ENCODE assay signal across 20 cellular contexts in genomic region chr1:205137901-205138300, GRCh38. TPM values are rescaled to one million over a fixed set of nuclear protein-coding genes. Genes with fewer than 3 reads are reported as not detected.
DNase-seq lines count a peak whose midpoint lies in the region; ATAC-seq and TF ChIP-seq lines count a peak whose summit lies in the region.
"Had no signal": no experiment of that assay in that cellular context is flagged by ENCODE, and none has a peak within 500 bp of the region (broad histone marks: within the 10 kb centered on the region; RNA-seq: fewer than 3 reads in every experiment).

No MANE protein-coding gene starts in this region.

- no peak for ATAC-seq in activated naive CD8-positive, alpha-beta T cell treated with anti-CD3 and anti-CD28 coated beads, Interleukin-2, amount 50 U/mL, for 24 hours
- ATAC-seq in WTC11, result peak; percentile 73
- no peak for ATAC-seq in stimulated activated memory B cell treated with anti-CD40 and anti-IgM and Interleukin-4, amounts not matched to agents 10 μg/mL and 1 μg/mL and 100 μg/mL, for 72 hours
- ATAC-seq: CD8-positive, alpha-beta T cell; HCT116; Panc1; Right ventricle myocardium inferior had no signal

- H3K4me3 Mint-ChIP-seq in activated naive CD8-positive, alpha-beta T cell treated with anti-CD3 and anti-CD28 coated beads, Interleukin-2, amount 50 U/mL, for 24 hours, result no peak overlapping the region
- H3K4me3 Mint-ChIP-seq in activated naive CD8-positive, alpha-beta T cell treated with anti-CD3 and anti-CD28 coated beads for 36 hours, result no peak overlapping the region
- H3K4me3 Mint-ChIP-seq in WTC11, result no peak overlapping the region
- no peak overlapping the region for H3K4me3 Mint-ChIP-seq in stimulated activated memory B cell treated with anti-CD40 and anti-IgM and Interleukin-4, amounts not matched to agents 10 μg/mL and 1 μg/mL and 100 μg/mL, for 72 hours
- H3K4me3 Mint-ChIP-seq: CD8-positive, alpha-beta T cell had no signal

- TF ChIP-seq CTCF in WTC11 (IDR thresholded peaks at IDR 0.05) (no peak), coronary artery (IDR thresholded peaks at IDR 0.05) (no peak)

- H3K27me3 Mint-ChIP-seq in activated naive CD8-positive, alpha-beta T cell treated with anti-CD3 and anti-CD28 coated beads, Interleukin-2, amount 50 U/mL, for 24 hours, result no peaks in the 10 kb centered on the region
- no peaks in the 10 kb centered on the region for H3K27me3 Mint-ChIP-seq in activated naive CD8-positive, alpha-beta T cell treated with anti-CD3 and anti-CD28 coated beads for 36 hours
- no peaks in the 10 kb centered on the region for H3K27me3 Mint-ChIP-seq in WTC11 (ENCODE audit: low read depth)
- no peaks in the 10 kb centered on the region for H3K27me3 Mint-ChIP-seq in stimulated activated memory B cell treated with anti-CD40 and anti-IgM and Interleukin-4, amounts not matched to agents 10 μg/mL and 1 μg/mL and 100 μg/mL, for 72 hours

- no peaks in the 10 kb centered on the region for H3K36me3 Mint-ChIP-seq in activated naive CD8-positive, alpha-beta T cell treated with anti-CD3 and anti-CD28 coated beads, Interleukin-2, amount 50 U/mL, for 24 hours (ENCODE audit: low read depth)
- H3K36me3 Mint-ChIP-seq in activated naive CD8-positive, alpha-beta T cell treated with anti-CD3 and anti-CD28 coated beads for 36 hours, result no peaks in the 10 kb centered on the region
- peaks cover 19% of the 10 kb centered on the region for H3K36me3 Mint-ChIP-seq in WTC11
- no peaks in the 10 kb centered on the region for H3K36me3 Mint-ChIP-seq in stimulated activated memory B cell treated with anti-CD40 and anti-IgM and Interleukin-4, amounts not matched to agents 10 μg/mL and 1 μg/mL and 100 μg/mL, for 72 hours
- H3K36me3 Mint-ChIP-seq: CD8-positive, alpha-beta T cell had no signal

- intact Hi-C loops in head of caudate nucleus (cut with DNase I), result no loop called here

- CTCF ChIA-PET in WTC11 (lab: Charles Lee), result no interaction called here

- H3K27ac Mint-ChIP-seq in activated naive CD8-positive, alpha-beta T cell treated with anti-CD3 and anti-CD28 coated beads, Interleukin-2, amount 50 U/mL, for 24 hours, result peak overlapping the region; percentile 40
- no peak overlapping the region for H3K27ac Mint-ChIP-seq in activated naive CD8-positive, alpha-beta T cell treated with anti-CD3 and anti-CD28 coated beads for 36 hours
- H3K27ac Mint-ChIP-seq in WTC11, result peak overlapping the region; percentile 93
- peak overlapping the region; percentile 53 for H3K27ac Mint-ChIP-seq in stimulated activated memory B cell treated with anti-CD40 and anti-IgM and Interleukin-4, amounts not matched to agents 10 μg/mL and 1 μg/mL and 100 μg/mL, for 72 hours
- H3K27ac Mint-ChIP-seq: CD8-positive, alpha-beta T cell had no signal

- no peak overlapping the region for H3K27ac ChIP-seq in coronary artery
- H3K27ac ChIP-seq: KMS-11, SK-N-MC had no signal

- H3K4me3 ChIP-seq in coronary artery, result no peak overlapping the region
- H3K4me3 ChIP-seq: SK-N-MC had no signal

- H3K4me1 Mint-ChIP-seq in activated naive CD8-positive, alpha-beta T cell treated with anti-CD3 and anti-CD28 coated beads, Interleukin-2, amount 50 U/mL, for 24 hours, result peaks cover 6% of the 10 kb centered on the region
- peaks cover 5% of the 10 kb centered on the region for H3K4me1 Mint-ChIP-seq in activated naive CD8-positive, alpha-beta T cell treated with anti-CD3 and anti-CD28 coated beads for 36 hours
- H3K4me1 Mint-ChIP-seq in WTC11, result peaks cover 17% of the 10 kb centered on the region
- H3K4me1 Mint-ChIP-seq in stimulated activated memory B cell treated with anti-CD40 and anti-IgM and Interleukin-4, amounts not matched to agents 10 μg/mL and 1 μg/mL and 100 μg/mL, for 72 hours, result peaks cover 29% of the 10 kb centered on the region

- no peak for DNase-seq in activated naive CD8-positive, alpha-beta T cell treated with anti-CD3 and anti-CD28 coated beads, Interleukin-2, amount 50 U/mL, for 24 hours
- no peak for DNase-seq in activated naive CD8-positive, alpha-beta T cell treated with anti-CD3 and anti-CD28 coated beads for 36 hours
- no peak for DNase-seq in WTC11 (ENCODE audit: low spot score)
- peak; percentile 44 for DNase-seq in iPS DF 4.7 (ENCODE audit: extremely low read depth, low spot score)
- no peak for DNase-seq in DMS79 (lab: John Stamatoyannopoulos, UW)
- no peak for DNase-seq in coronary artery (ENCODE audit: low spot score)
- no peak for DNase-seq in head of caudate nucleus
- DNase-seq: 8988T; CD8-positive, alpha-beta T cell; GF-D8; NCI-H1092; NCI-H1694; NCI-H510A treated with DMSO at 0.1 percent for 48 hours; NCI-H82 had no signal

- H3K9me3 Mint-ChIP-seq in activated naive CD8-positive, alpha-beta T cell treated with anti-CD3 and anti-CD28 coated beads, Interleukin-2, amount 50 U/mL, for 24 hours, result no peaks in the 10 kb centered on the region
- H3K9me3 Mint-ChIP-seq in activated naive CD8-positive, alpha-beta T cell treated with anti-CD3 and anti-CD28 coated beads for 36 hours, result no peaks in the 10 kb centered on the region
- H3K9me3 Mint-ChIP-seq in WTC11, result peaks cover 20% of the 10 kb centered on the region
- no peaks in the 10 kb centered on the region for H3K9me3 Mint-ChIP-seq in stimulated activated memory B cell treated with anti-CD40 and anti-IgM and Interleukin-4, amounts not matched to agents 10 μg/mL and 1 μg/mL and 100 μg/mL, for 72 hours
- H3K9me3 Mint-ChIP-seq: CD8-positive, alpha-beta T cell had no signal

- POLR2A ChIA-PET in WTC11 (lab: Charles Lee), result no interaction called here

TF ChIP-seq in WTC11, 78 proteins besides CTCF, POLR2A, EP300 and RAD21:
- TF ChIP-seq ZNF423 (CRISPR knock-in tag; IDR thresholded peaks at IDR 0.05) (no peak), JAZF1 (CRISPR knock-in tag; IDR thresholded peaks at IDR 0.05) (no peak), MLX (CRISPR knock-in tag; IDR thresholded peaks at IDR 0.05) (no peak), SMAD4 (CRISPR knock-in tag; IDR thresholded peaks at IDR 0.05) (no peak), ATF6 (CRISPR knock-in tag; IDR thresholded peaks at IDR 0.05) (no peak), ETV6 (CRISPR knock-in tag; IDR thresholded peaks at IDR 0.05) (0 out of 2 replicates have a peak, but pooled peaks have one; percentile 36)

RNA-seq across cellular contexts. Expression of gene RBBP5, which starts 16.1 kb away (rescaled TPM):
- 10 to 100 TPM; 22.7 to 26.9 TPM for total RNA-seq in activated naive CD8-positive, alpha-beta T cell treated with anti-CD3 and anti-CD28 coated beads for 36 hours
- 18.5 to 23.8 TPM (median 20.1 TPM) in 3 replicates for total RNA-seq in WTC11 (2021)

RNA-seq across cellular contexts. Expression of gene TMEM81, which starts 53.6 kb away (rescaled TPM):
- total RNA-seq in activated naive CD8-positive, alpha-beta T cell treated with anti-CD3 and anti-CD28 coated beads for 36 hours, result 1 to 10 TPM; 1.5 to 2.4 TPM
- total RNA-seq in WTC11 (2021), result 5.7 to 7.5 TPM (median 5.7 TPM) in 3 replicates
